8 cellular contexts compared by ENCODE assay signal in the genomic region with DNA sequence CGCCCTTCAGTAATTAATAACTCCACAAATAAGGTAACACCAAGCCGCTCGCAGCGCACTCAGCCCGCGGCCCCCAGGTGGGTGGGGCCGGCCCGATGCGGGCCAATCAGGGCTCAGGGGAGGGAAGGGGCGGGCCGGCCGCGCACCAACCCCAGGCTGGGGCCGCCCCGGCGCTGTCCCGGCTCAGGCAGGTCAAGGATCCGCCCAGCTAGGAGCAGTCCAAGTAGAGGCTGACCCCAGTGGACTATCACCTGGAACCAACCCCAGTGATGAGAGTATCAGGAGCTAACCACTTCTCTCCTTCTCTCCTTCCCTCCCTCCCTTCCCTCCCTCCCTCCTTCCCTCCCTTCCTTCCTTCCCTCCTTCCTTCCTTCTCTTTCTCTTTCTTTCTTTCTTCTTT.
DNase-seq lines count a peak whose midpoint lies in the region; ATAC-seq lines count a peak whose summit lies in the region.

No MANE protein-coding gene starts in this region.

- DNase-seq in Daoy (ENCODE audit: low read depth) = peak; percentile 69
- DNase-seq in activated naive CD4-positive, alpha-beta T cell treated with anti-CD3 and anti-CD28 coated beads, Interleukin-2, amount 50 U/mL, for 72 hours (ENCODE audit: low spot score in 2 of 2) = peak in 1 of 2 donors; percentile 34
- DNase-seq in iPS-NIHi11 (ENCODE audit: low spot score) = peak; percentile 99
- DNase-seq in T1000 (lab: John Stamatoyannopoulos, UW) = no peak
- no peak for DNase-seq in activated T-helper 2 cell treated with anti-CD3 and anti-CD28 coated beads, Interferon-gamma antibody, Interleukin-2, Interleukin-4, amounts not matched to agents 10 μg/mL and 5 μg/mL and 100 μg/mL, durations not matched to agents 14 hours and 24 hours and 36 hours (ENCODE audit: low spot score)
- DNase-seq in NCI-H1417 treated with DMSO at 0.1 percent for 48 hours (lab: John Stamatoyannopoulos, UW) = no peak

- no peaks in the 10 kb centered on the region for H3K4me1 Mint-ChIP-seq in stimulated activated memory B cell treated with anti-CD40 and anti-IgM and Interleukin-4, amounts not matched to agents 10 μg/mL and 1 μg/mL and 100 μg/mL, for 72 hours
- H3K4me1 Mint-ChIP-seq in activated T-helper 2 cell treated with anti-CD3 and anti-CD28 coated beads, Interferon-gamma antibody, Interleukin-2, Interleukin-4, amounts not matched to agents 10 μg/mL and 5 μg/mL and 100 μg/mL, durations not matched to agents 14 hours and 24 hours and 36 hours (ENCODE audit: low read depth) = no peaks in the 10 kb centered on the region

- H3K9me3 Mint-ChIP-seq in activated naive CD4-positive, alpha-beta T cell treated with anti-CD3 and anti-CD28 coated beads, Interleukin-2, amount 50 U/mL, for 72 hours = no peaks in the 10 kb centered on the region
- H3K9me3 Mint-ChIP-seq in stimulated activated memory B cell treated with anti-CD40 and anti-IgM and Interleukin-4, amounts not matched to agents 10 μg/mL and 1 μg/mL and 100 μg/mL, for 72 hours = peaks cover 8% of the 10 kb centered on the region
- no peaks in the 10 kb centered on the region for H3K9me3 Mint-ChIP-seq in activated T-helper 2 cell treated with anti-CD3 and anti-CD28 coated beads, Interferon-gamma antibody, Interleukin-2, Interleukin-4, amounts not matched to agents 10 μg/mL and 5 μg/mL and 100 μg/mL, durations not matched to agents 14 hours and 24 hours and 36 hours

- peak; percentile 86 for ATAC-seq in HG02642 (IDR thresholded peaks at IDR 0.05; ENCODE audit: poor library complexity, unreplicated experiment)
- ATAC-seq in activated naive CD4-positive, alpha-beta T cell treated with anti-CD3 and anti-CD28 coated beads, Interleukin-2, amount 50 U/mL, for 72 hours = peak; percentile 72 to 78
- ATAC-seq in stimulated activated memory B cell treated with anti-CD40 and anti-IgM and Interleukin-4, amounts not matched to agents 10 μg/mL and 1 μg/mL and 100 μg/mL, for 72 hours = peak; percentile 62

- H3K27ac Mint-ChIP-seq in activated naive CD4-positive, alpha-beta T cell treated with anti-CD3 and anti-CD28 coated beads, Interleukin-2, amount 50 U/mL, for 72 hours = no peak overlapping the region
- H3K27ac Mint-ChIP-seq in stimulated activated memory B cell treated with anti-CD40 and anti-IgM and Interleukin-4, amounts not matched to agents 10 μg/mL and 1 μg/mL and 100 μg/mL, for 72 hours = no peak overlapping the region
- H3K27ac Mint-ChIP-seq in activated T-helper 2 cell treated with anti-CD3 and anti-CD28 coated beads, Interferon-gamma antibody, Interleukin-2, Interleukin-4, amounts not matched to agents 10 μg/mL and 5 μg/mL and 100 μg/mL, durations not matched to agents 14 hours and 24 hours and 36 hours = no peak overlapping the region

- intact Hi-C loops in activated T-helper 2 cell treated with anti-CD3 and anti-CD28 coated beads, Interferon-gamma antibody, Interleukin-2, Interleukin-4, amounts not matched to agents 10 μg/mL and 5 μg/mL and 100 μg/mL, durations not matched to agents 14 hours and 24 hours and 36 hours (cut with micrococcal nuclease) = no loop called here

- H3K36me3 Mint-ChIP-seq in activated naive CD4-positive, alpha-beta T cell treated with anti-CD3 and anti-CD28 coated beads, Interleukin-2, amount 50 U/mL, for 72 hours = no peaks in the 10 kb centered on the region
- H3K36me3 Mint-ChIP-seq in stimulated activated memory B cell treated with anti-CD40 and anti-IgM and Interleukin-4, amounts not matched to agents 10 μg/mL and 1 μg/mL and 100 μg/mL, for 72 hours = no peaks in the 10 kb centered on the region
- H3K36me3 Mint-ChIP-seq in activated T-helper 2 cell treated with anti-CD3 and anti-CD28 coated beads, Interferon-gamma antibody, Interleukin-2, Interleukin-4, amounts not matched to agents 10 μg/mL and 5 μg/mL and 100 μg/mL, durations not matched to agents 14 hours and 24 hours and 36 hours (ENCODE audit: low read depth) = no peaks in the 10 kb centered on the region

- H3K4me3 Mint-ChIP-seq in stimulated activated memory B cell treated with anti-CD40 and anti-IgM and Interleukin-4, amounts not matched to agents 10 μg/mL and 1 μg/mL and 100 μg/mL, for 72 hours = no peak overlapping the region
- no peak overlapping the region for H3K4me3 Mint-ChIP-seq in activated T-helper 2 cell treated with anti-CD3 and anti-CD28 coated beads, Interferon-gamma antibody, Interleukin-2, Interleukin-4, amounts not matched to agents 10 μg/mL and 5 μg/mL and 100 μg/mL, durations not matched to agents 14 hours and 24 hours and 36 hours (ENCODE audit: low read depth)

- H3K27me3 Mint-ChIP-seq in stimulated activated memory B cell treated with anti-CD40 and anti-IgM and Interleukin-4, amounts not matched to agents 10 μg/mL and 1 μg/mL and 100 μg/mL, for 72 hours = peaks cover 21% of the 10 kb centered on the region
- peaks cover 20% of the 10 kb centered on the region for H3K27me3 Mint-ChIP-seq in activated T-helper 2 cell treated with anti-CD3 and anti-CD28 coated beads, Interferon-gamma antibody, Interleukin-2, Interleukin-4, amounts not matched to agents 10 μg/mL and 5 μg/mL and 100 μg/mL, durations not matched to agents 14 hours and 24 hours and 36 hours (ENCODE audit: low read depth)

Comparison
In these comparisons a context has a peak if more than half of its experiments do, and no peak if none do; other contexts are left out.
1. DNase-seq: peak in Daoy (single experiment) and iPS-NIHi11 (single experiment); none in T1000 (single experiment), activated T-helper 2 cell treated with anti-CD3 and anti-CD28 coated beads, Interferon-gamma antibody, Interleukin-2, Interleukin-4, amounts not matched to agents 10 μg/mL and 5 μg/mL and 100 μg/mL, durations not matched to agents 14 hours and 24 hours and 36 hours (single experiment) and NCI-H1417 treated with DMSO at 0.1 percent for 48 hours (single experiment).
2. Peak in every context shown above with its lines, with median percentiles within 50 percentile points of each other: ATAC-seq.